8 cellular contexts compared by ENCODE assay signal in the genomic region with DNA sequence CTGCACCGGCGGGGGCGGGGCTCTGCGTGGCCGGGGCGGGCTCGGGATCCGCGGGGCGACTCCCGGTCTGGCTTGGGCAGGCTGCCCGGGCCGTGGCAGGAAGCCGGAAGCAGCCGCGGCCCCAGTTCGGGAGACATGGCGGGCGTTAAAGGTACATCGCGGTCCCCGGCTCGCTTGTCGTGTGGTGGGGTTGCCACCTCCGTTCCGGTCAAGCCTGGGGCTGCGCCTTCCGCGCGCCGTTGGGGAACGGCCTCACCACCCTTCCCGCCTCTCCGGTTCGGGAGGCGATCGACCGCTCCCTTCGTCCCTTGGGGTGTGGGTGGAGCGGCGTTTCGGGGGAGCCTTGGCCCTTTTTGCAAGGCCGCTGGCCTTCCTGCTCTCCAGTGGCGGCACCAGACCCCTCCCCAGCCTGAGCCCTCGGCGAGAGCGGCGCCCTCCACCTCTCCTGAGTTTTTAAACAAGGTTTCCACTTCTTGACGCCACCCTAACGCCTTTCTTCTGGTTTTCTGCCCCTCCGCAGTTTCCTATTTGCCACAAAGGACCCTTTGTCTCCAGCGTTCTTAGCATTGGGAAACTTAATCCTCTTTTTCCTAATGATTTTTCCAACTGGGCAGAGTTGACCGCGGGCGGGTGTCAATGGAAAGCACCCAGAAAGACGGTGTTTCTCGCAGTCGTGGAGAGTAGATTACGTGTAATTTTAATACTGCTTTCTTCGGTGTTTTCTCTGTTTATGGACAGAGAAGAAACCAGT.
DNase-seq lines count a peak whose midpoint lies in the region; ATAC-seq and TF ChIP-seq lines count a peak whose summit lies in the region.

A gene with protein sequence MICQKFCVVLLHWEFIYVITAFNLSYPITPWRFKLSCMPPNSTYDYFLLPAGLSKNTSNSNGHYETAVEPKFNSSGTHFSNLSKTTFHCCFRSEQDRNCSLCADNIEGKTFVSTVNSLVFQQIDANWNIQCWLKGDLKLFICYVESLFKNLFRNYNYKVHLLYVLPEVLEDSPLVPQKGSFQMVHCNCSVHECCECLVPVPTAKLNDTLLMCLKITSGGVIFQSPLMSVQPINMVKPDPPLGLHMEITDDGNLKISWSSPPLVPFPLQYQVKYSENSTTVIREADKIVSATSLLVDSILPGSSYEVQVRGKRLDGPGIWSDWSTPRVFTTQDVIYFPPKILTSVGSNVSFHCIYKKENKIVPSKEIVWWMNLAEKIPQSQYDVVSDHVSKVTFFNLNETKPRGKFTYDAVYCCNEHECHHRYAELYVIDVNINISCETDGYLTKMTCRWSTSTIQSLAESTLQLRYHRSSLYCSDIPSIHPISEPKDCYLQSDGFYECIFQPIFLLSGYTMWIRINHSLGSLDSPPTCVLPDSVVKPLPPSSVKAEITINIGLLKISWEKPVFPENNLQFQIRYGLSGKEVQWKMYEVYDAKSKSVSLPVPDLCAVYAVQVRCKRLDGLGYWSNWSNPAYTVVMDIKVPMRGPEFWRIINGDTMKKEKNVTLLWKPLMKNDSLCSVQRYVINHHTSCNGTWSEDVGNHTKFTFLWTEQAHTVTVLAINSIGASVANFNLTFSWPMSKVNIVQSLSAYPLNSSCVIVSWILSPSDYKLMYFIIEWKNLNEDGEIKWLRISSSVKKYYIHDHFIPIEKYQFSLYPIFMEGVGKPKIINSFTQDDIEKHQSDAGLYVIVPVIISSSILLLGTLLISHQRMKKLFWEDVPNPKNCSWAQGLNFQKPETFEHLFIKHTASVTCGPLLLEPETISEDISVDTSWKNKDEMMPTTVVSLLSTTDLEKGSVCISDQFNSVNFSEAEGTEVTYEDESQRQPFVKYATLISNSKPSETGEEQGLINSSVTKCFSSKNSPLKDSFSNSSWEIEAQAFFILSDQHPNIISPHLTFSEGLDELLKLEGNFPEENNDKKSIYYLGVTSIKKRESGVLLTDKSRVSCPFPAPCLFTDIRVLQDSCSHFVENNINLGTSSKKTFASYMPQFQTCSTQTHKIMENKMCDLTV (plus strand): TSS at position 79 of the 751 bp plus-strand sequence. CDS start 144,898 bp downstream, outside the sequence.
A gene with protein sequence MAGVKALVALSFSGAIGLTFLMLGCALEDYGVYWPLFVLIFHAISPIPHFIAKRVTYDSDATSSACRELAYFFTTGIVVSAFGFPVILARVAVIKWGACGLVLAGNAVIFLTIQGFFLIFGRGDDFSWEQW (plus strand): TSS at position 79 of the 751 bp plus-strand sequence. CDS start 57 bp downstream, at position 136.

- no peak for TF ChIP-seq CTCF in VCaP (conservative IDR thresholded peaks at IDR 0.05)

- no peaks in the 10 kb centered on the region for H3K27me3 ChIP-seq in rectal smooth muscle tissue (ENCODE audit: control insufficient read depth, insufficient read depth, low read length)

- H3K4me3 ChIP-seq in rectal smooth muscle tissue (ENCODE audit: low read length) = peak within 1 kb of the TSS; percentile 94

- H3K27ac ChIP-seq in VCaP (peak within 1 kb of the TSS; percentile 91), rectal smooth muscle tissue (ENCODE audit: low read depth, low read length) (peak within 1 kb of the TSS; percentile 93)

- TF ChIP-seq EP300 in Ishikawa (IDR thresholded peaks at IDR 0.05; ENCODE audit: borderline replicate concordance) = no peak

- H3K36me3 ChIP-seq in rectal smooth muscle tissue (ENCODE audit: control insufficient read depth, insufficient read depth, low read length) = peaks cover 2% of the 10 kb centered on the region

- DNase-seq in ELF-1 (ENCODE audit: low read depth, low spot score) = peak; percentile 86
- DNase-seq in globus pallidus (ENCODE audit: low spot score) = peak; percentile 60
- no peak for DNase-seq in UCSD-AML1 (lab: John Stamatoyannopoulos, UW; ENCODE audit: unreplicated experiment)
- DNase-seq in hepatic stellate cell (ENCODE audit: low spot score) = no peak

- TF ChIP-seq RAD21 in Ishikawa (IDR thresholded peaks at IDR 0.05; ENCODE audit: low read depth) = no peak; the same call in 1 of the 2 replicates

- ATAC-seq in GM21381 (IDR thresholded peaks at IDR 0.05; ENCODE audit: unreplicated experiment) = peak; percentile 53

- no peaks in the 10 kb centered on the region for H3K4me1 ChIP-seq in rectal smooth muscle tissue (ENCODE audit: control insufficient read depth, insufficient read depth, low read length)

- peak within 1 kb of the TSS; percentile 85 for H3K9ac ChIP-seq in rectal smooth muscle tissue (ENCODE audit: low read length)

TF ChIP-seq in Ishikawa, 13 proteins besides CTCF, POLR2A, EP300 and RAD21:
- TF ChIP-seq CREB1 (IDR thresholded peaks at IDR 0.05; ENCODE audit: low read depth) (no peak), TAF1 (IDR thresholded peaks at IDR 0.05; ENCODE audit: low read depth) (peak; percentile 85), FOXM1 (IDR thresholded peaks at IDR 0.05; ENCODE audit: borderline replicate concordance, low read depth) (no peak), ZBTB7A (IDR thresholded peaks at IDR 0.05; ENCODE audit: low read depth) (peak; percentile 48; the same call in 1 of the 2 replicates), EGR1 (IDR thresholded peaks at IDR 0.05) (peak; percentile 46), TCF12 (IDR thresholded peaks at IDR 0.05; ENCODE audit: low read depth) (peak; percentile 49; the same call in 1 of the 2 replicates), YY1 (IDR thresholded peaks at IDR 0.05; ENCODE audit: low read depth) (peak; percentile 93), TEAD4 (IDR thresholded peaks at IDR 0.05) (0 out of 2 replicates have a peak, but pooled peaks have one; percentile 20), NFIC (IDR thresholded peaks at IDR 0.05) (peak; percentile 57), CEBPB (IDR thresholded peaks at IDR 0.05) (no peak)
- TF ChIP-seq, protein P1, sequence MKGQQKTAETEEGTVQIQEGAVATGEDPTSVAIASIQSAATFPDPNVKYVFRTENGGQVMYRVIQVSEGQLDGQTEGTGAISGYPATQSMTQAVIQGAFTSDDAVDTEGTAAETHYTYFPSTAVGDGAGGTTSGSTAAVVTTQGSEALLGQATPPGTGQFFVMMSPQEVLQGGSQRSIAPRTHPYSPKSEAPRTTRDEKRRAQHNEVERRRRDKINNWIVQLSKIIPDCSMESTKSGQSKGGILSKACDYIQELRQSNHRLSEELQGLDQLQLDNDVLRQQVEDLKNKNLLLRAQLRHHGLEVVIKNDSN (IDR thresholded peaks at IDR 0.05) = no peak
- TF ChIP-seq, protein P2, sequence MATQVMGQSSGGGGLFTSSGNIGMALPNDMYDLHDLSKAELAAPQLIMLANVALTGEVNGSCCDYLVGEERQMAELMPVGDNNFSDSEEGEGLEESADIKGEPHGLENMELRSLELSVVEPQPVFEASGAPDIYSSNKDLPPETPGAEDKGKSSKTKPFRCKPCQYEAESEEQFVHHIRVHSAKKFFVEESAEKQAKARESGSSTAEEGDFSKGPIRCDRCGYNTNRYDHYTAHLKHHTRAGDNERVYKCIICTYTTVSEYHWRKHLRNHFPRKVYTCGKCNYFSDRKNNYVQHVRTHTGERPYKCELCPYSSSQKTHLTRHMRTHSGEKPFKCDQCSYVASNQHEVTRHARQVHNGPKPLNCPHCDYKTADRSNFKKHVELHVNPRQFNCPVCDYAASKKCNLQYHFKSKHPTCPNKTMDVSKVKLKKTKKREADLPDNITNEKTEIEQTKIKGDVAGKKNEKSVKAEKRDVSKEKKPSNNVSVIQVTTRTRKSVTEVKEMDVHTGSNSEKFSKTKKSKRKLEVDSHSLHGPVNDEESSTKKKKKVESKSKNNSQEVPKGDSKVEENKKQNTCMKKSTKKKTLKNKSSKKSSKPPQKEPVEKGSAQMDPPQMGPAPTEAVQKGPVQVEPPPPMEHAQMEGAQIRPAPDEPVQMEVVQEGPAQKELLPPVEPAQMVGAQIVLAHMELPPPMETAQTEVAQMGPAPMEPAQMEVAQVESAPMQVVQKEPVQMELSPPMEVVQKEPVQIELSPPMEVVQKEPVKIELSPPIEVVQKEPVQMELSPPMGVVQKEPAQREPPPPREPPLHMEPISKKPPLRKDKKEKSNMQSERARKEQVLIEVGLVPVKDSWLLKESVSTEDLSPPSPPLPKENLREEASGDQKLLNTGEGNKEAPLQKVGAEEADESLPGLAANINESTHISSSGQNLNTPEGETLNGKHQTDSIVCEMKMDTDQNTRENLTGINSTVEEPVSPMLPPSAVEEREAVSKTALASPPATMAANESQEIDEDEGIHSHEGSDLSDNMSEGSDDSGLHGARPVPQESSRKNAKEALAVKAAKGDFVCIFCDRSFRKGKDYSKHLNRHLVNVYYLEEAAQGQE (IDR thresholded peaks at IDR 0.05; ENCODE audit: low read depth) = no peak
- TF ChIP-seq, protein P3, sequence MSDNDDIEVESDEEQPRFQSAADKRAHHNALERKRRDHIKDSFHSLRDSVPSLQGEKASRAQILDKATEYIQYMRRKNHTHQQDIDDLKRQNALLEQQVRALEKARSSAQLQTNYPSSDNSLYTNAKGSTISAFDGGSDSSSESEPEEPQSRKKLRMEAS (IDR thresholded peaks at IDR 0.05) = peak; percentile 77; the same call in 1 of the 2 replicates

Comparison
In these comparisons a context has a peak if more than half of its experiments do, and no peak if none do; other contexts are left out.
1. DNase-seq: peak in ELF-1 (single experiment) and globus pallidus (single experiment); none in UCSD-AML1 (single experiment) and hepatic stellate cell (single experiment).